ENCODE assay signal across 1 cellular context in the genomic region with DNA sequence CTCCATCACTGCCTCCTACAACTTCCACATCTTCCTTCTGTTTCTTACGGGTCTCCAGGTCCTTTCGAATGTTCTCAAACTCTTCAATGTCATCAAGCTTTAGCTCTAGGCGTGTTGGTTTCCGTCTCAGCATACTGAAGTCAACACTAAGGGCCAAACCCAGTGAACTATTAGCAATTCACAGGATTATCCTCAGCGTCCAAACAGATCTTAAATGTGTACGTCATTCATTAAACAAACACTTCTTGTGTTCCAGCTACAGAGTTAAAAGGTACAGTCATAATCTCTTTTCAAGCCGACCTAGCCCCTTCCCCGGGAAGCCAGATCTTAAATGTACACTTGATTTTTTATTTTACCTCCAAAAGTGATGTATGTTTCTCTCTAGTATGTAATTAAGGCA. TPM values are rescaled to one million over a fixed set of nuclear protein-coding genes. Genes with fewer than 3 reads are reported as not detected.
"Had no signal": no experiment of that assay in that cellular context is flagged by ENCODE, and none has a peak within 500 bp of the region (broad histone marks: within the 10 kb centered on the region; RNA-seq: fewer than 3 reads in every experiment).

No MANE protein-coding gene starts in this region.

RNA-seq across cellular contexts. Expression of a gene that starts 24.0 kb away (rescaled TPM):
- polyA plus RNA-seq: naive thymus-derived CD8-positive, alpha-beta T cell had no signal
